In the genomic region with DNA sequence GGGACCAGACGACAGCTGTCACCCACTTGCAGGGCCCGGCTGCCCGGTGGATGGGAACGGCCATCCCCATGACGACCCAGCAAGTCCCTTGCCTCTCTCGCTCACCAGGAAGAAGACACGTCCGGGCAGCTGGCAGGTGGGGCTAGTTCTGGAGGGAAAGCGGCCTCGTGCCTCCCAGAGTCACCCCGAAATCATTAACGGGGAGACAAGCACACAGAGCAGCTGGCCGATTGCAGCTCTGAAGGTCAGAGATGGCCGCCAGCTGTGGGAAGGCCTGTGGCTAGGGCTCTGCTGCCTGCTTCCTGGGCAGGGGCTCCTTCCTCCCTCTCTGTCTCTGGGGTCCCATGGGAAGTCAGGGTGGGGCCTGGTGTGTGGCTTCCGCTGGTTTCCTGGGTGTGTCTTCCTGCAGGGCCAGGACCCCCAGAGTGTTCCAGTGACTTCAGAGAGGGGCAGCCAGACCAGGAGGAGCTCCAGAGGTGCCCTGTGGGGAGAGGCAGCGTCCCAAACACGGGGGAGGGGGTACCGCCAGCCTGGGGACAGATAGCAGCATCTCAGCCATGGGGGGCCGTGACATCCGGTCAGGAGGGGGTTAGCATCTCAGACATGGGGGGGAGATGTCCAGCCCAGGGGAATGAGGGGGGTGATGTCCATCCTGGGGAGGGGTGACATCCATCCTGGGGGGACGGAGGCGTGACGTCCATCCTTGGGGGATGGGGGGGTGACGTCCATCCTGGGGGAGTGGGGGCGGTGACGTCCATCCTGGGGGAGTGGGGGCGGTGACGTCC, we compare ENCODE assay signal across 19 cellular contexts.
A peak's percentile ranks its signal among the peaks of the same experiment; 100 is the strongest.
DNase-seq lines count a peak whose midpoint lies in the region; ATAC-seq and TF ChIP-seq lines count a peak whose summit lies in the region.
"Had no signal": no experiment of that assay in that cellular context is flagged by ENCODE, and none has a peak within 500 bp of the region (broad histone marks: within the 10 kb centered on the region; RNA-seq: fewer than 3 reads in every experiment).

No MANE protein-coding gene starts in this region.

- peak overlapping the region; percentile 63 for H3K14ac ChIP-seq in neuronal stem cell (ENCODE audit: low read length)

- no peak overlapping the region for H4K8ac ChIP-seq in neuronal stem cell (ENCODE audit: low read depth, low read length)

- H3K27me3 ChIP-seq in neuronal stem cell (ENCODE audit: control insufficient read depth in 3 of 3, insufficient read depth in 3 of 3, low read depth in 1 of 3, low read length in 3 of 3): peaks cover 0 to 9% (median 0%) of the 10 kb centered on the region in 3 experiments

- H2AK5ac ChIP-seq in neuronal stem cell (ENCODE audit: low read depth, low read length): peak overlapping the region; percentile 71

- DNase-seq in natural killer cell treated with Interleukin-12 subunit alpha and Interleukin-12 subunit beta and Interleukin-15 and Interleukin-18, amount 100 ng/mL, for 72 hours (ENCODE audit: low spot score): peak; percentile 49
- DNase-seq in natural killer cell (no peak), cardiac septum (ENCODE audit: low spot score) (peak; percentile 61), neuronal stem cell (ENCODE audit: low spot score) (no peak), SK-N-DZ (ENCODE audit: low spot score) (no peak), NCI-H82 treated with DMSO at 0.1 percent for 48 hours (lab: John Stamatoyannopoulos, UW; ENCODE audit: unreplicated experiment) (no peak), RPMI8226 (no peak)
- DNase-seq: activated CD4-positive, alpha-beta T cell treated with anti-CD3 and anti-CD28 coated beads, Interleukin-2, amount 50 U/mL, for 4 hours; activated T-cell treated with anti-CD3 and anti-CD28 coated beads for 4 hours; CD8-positive, alpha-beta T cell; NCI-H1417 treated with DMSO at 0.1 percent for 48 hours; NCI-H526; SHP77 treated with DMSO at 0.1 percent for 48 hours; stimulated activated CD4-positive, alpha-beta T cell treated with anti-CD3 and anti-CD28 coated beads, Interleukin-1b, Interleukin-23, amount 100 ng/mL, for 48 hours; stimulated activated naive B cell treated with anti-CD40 and anti-IgM and Interleukin-4, amounts not matched to agents 10 μg/mL and 1 μg/mL and 100 μg/mL, for 72 hours had no signal

- H2AFZ ChIP-seq in neuronal stem cell (ENCODE audit: low read length): peak overlapping the region; percentile 35

- H3K4me3 ChIP-seq in neuronal stem cell (ENCODE audit: low read length in 2 of 2): no peak overlapping the region
- H3K4me3 ChIP-seq: thoracic aorta had no signal

- H3K36me3 Mint-ChIP-seq in natural killer cell treated with Interleukin-12 subunit alpha and Interleukin-12 subunit beta and Interleukin-15 and Interleukin-18, amount 100 ng/mL, for 72 hours: no peaks in the 10 kb centered on the region
- no peaks in the 10 kb centered on the region for H3K36me3 Mint-ChIP-seq in natural killer cell

- no peak for ATAC-seq in natural killer cell treated with Interleukin-12 subunit alpha and Interleukin-12 subunit beta and Interleukin-15 and Interleukin-18, amount 100 ng/mL, for 72 hours
- ATAC-seq in natural killer cell (no peak), GM21619 (IDR thresholded peaks at IDR 0.05; ENCODE audit: unreplicated experiment) (no peak)
- ATAC-seq: CD8-positive, alpha-beta T cell; left lobe of liver; stimulated activated naive B cell treated with anti-CD40 and anti-IgM and Interleukin-4, amounts not matched to agents 10 μg/mL and 1 μg/mL and 100 μg/mL, for 72 hours had no signal

- no peak overlapping the region for H3K23ac ChIP-seq in neuronal stem cell (ENCODE audit: low read depth, low read length, poor library complexity)

- TF ChIP-seq CTCF in natural killer cell (IDR thresholded peaks at IDR 0.05): no peak

- no peaks in the 10 kb centered on the region for H3K9me3 Mint-ChIP-seq in natural killer cell treated with Interleukin-12 subunit alpha and Interleukin-12 subunit beta and Interleukin-15 and Interleukin-18, amount 100 ng/mL, for 72 hours
- H3K9me3 Mint-ChIP-seq in natural killer cell: no peaks in the 10 kb centered on the region
- H3K9me3 Mint-ChIP-seq: activated naive CD4-positive, alpha-beta T cell treated with anti-CD3 and anti-CD28 coated beads, Interleukin-2, amount 50 U/mL, for 24 hours; CD8-positive, alpha-beta T cell; stimulated activated naive B cell treated with anti-CD40 and anti-IgM and Interleukin-4, amounts not matched to agents 10 μg/mL and 1 μg/mL and 100 μg/mL, for 72 hours had no signal

- no peak overlapping the region for H3K9ac ChIP-seq in neuronal stem cell (ENCODE audit: low read depth, low read length, poor library complexity)

- H3K4ac ChIP-seq in neuronal stem cell (ENCODE audit: low read length): no peak overlapping the region

- no peak overlapping the region for H3K4me2 ChIP-seq in neuronal stem cell (ENCODE audit: insufficient read depth, low read length, poor library complexity, severe bottlenecking)

- H3K27ac ChIP-seq in neuronal stem cell (replicated peaks; ENCODE audit: low read length): no peak overlapping the region
- H3K27ac ChIP-seq: thoracic aorta had no signal

- intact Hi-C loops in natural killer cell (cut with micrococcal nuclease) (no loop called here), cardiac septum (cut with DNase I) (no loop called here)

- H3K79me1 ChIP-seq in neuronal stem cell (ENCODE audit: low read depth, low read length): no peaks in the 10 kb centered on the region

- H3K18ac ChIP-seq in neuronal stem cell (ENCODE audit: low read length): peak overlapping the region; percentile 61

- H2BK15ac ChIP-seq in neuronal stem cell (ENCODE audit: low read length): peak overlapping the region; percentile 71

- H3K27ac Mint-ChIP-seq in natural killer cell treated with Interleukin-12 subunit alpha and Interleukin-12 subunit beta and Interleukin-15 and Interleukin-18, amount 100 ng/mL, for 72 hours: no peak overlapping the region
- H3K27ac Mint-ChIP-seq in natural killer cell: no peak overlapping the region
- H3K27ac Mint-ChIP-seq: activated naive CD4-positive, alpha-beta T cell treated with anti-CD3 and anti-CD28 coated beads, Interleukin-2, amount 50 U/mL, for 24 hours; CD8-positive, alpha-beta T cell; stimulated activated naive B cell treated with anti-CD40 and anti-IgM and Interleukin-4, amounts not matched to agents 10 μg/mL and 1 μg/mL and 100 μg/mL, for 72 hours had no signal

- H4K91ac ChIP-seq in neuronal stem cell (ENCODE audit: low read depth, low read length, poor library complexity): no peak overlapping the region

- H3K4me1 Mint-ChIP-seq in natural killer cell treated with Interleukin-12 subunit alpha and Interleukin-12 subunit beta and Interleukin-15 and Interleukin-18, amount 100 ng/mL, for 72 hours (ENCODE audit: low read depth in 2 of 2): no peaks in the 10 kb centered on the region
- peaks cover 0 to 5% of the 10 kb centered on the region in 2 donors for H3K4me1 Mint-ChIP-seq in natural killer cell

- H2BK120ac ChIP-seq in neuronal stem cell (ENCODE audit: low read depth, low read length): no peak overlapping the region

- H3K36me3 ChIP-seq in neuronal stem cell (replicated peaks in 1 of 2; ENCODE audit: control insufficient read depth in 2 of 2, insufficient read depth in 2 of 2, low read length in 2 of 2): no peaks in the 10 kb centered on the region
- H3K36me3 ChIP-seq: thoracic aorta had no signal

- no peak overlapping the region for H3K4me3 Mint-ChIP-seq in natural killer cell treated with Interleukin-12 subunit alpha and Interleukin-12 subunit beta and Interleukin-15 and Interleukin-18, amount 100 ng/mL, for 72 hours
- H3K4me3 Mint-ChIP-seq in natural killer cell: no peak overlapping the region
- H3K4me3 Mint-ChIP-seq: activated naive CD4-positive, alpha-beta T cell treated with anti-CD3 and anti-CD28 coated beads, Interleukin-2, amount 50 U/mL, for 24 hours; CD8-positive, alpha-beta T cell; stimulated activated naive B cell treated with anti-CD40 and anti-IgM and Interleukin-4, amounts not matched to agents 10 μg/mL and 1 μg/mL and 100 μg/mL, for 72 hours had no signal

- peaks cover 0 to 2% of the 10 kb centered on the region in 2 donors for H3K4me1 ChIP-seq in neuronal stem cell (ENCODE audit: control insufficient read depth in 2 of 2, insufficient read depth in 1 of 2, low read depth in 1 of 2, low read length in 2 of 2)

- H3K27me3 Mint-ChIP-seq in natural killer cell treated with Interleukin-12 subunit alpha and Interleukin-12 subunit beta and Interleukin-15 and Interleukin-18, amount 100 ng/mL, for 72 hours: peaks cover 0 to 1% of the 10 kb centered on the region in 2 donors
- no peaks in the 10 kb centered on the region for H3K27me3 Mint-ChIP-seq in natural killer cell (ENCODE audit: low read depth in 2 of 2)
- H3K27me3 Mint-ChIP-seq: activated naive CD4-positive, alpha-beta T cell treated with anti-CD3 and anti-CD28 coated beads, Interleukin-2, amount 50 U/mL, for 24 hours; stimulated activated naive B cell treated with anti-CD40 and anti-IgM and Interleukin-4, amounts not matched to agents 10 μg/mL and 1 μg/mL and 100 μg/mL, for 72 hours had no signal

- H2BK5ac ChIP-seq in neuronal stem cell (ENCODE audit: low read length): peak overlapping the region; percentile 43

- no peak overlapping the region for H2BK12ac ChIP-seq in neuronal stem cell (ENCODE audit: low read length)

- WGBS in neuronal stem cell (ENCODE audit: extremely low coverage in 2 of 2, insufficient read length in 2 of 2, insufficient replicate concordance in 1 of 2), 2 donors: no CpG with 5 or more reads among the region's 28 CpGs

- peaks cover 0 to 2% of the 10 kb centered on the region in 2 donors for H3K9me3 ChIP-seq in neuronal stem cell (replicated peaks in 1 of 2; ENCODE audit: control insufficient read depth in 2 of 2, insufficient read depth in 1 of 2, low read depth in 1 of 2, low read length in 2 of 2)
- H3K9me3 ChIP-seq: thoracic aorta had no signal

Comparison
In these comparisons a context has a peak if more than half of its experiments do, and no peak if none do; other contexts are left out.
1. DNase-seq: peak in natural killer cell treated with Interleukin-12 subunit alpha and Interleukin-12 subunit beta and Interleukin-15 and Interleukin-18, amount 100 ng/mL, for 72 hours (single experiment) and cardiac septum (single experiment); none in natural killer cell (single experiment), neuronal stem cell (single experiment), SK-N-DZ (single experiment), NCI-H82 treated with DMSO at 0.1 percent for 48 hours (single experiment) and RPMI8226 (single experiment).